15 cellular contexts compared by ENCODE assay signal in genomic region chr22:49647346-49648026, GRCh38.
"Had no signal": no experiment of that assay in that cellular context is flagged by ENCODE, and none has a peak within 500 bp of the region (broad histone marks: within the 10 kb centered on the region; RNA-seq: fewer than 3 reads in every experiment).

No MANE protein-coding gene starts in this region.

- DNase-seq: activated B cell treated with CpG ODN at 0.5 μM for 24 hours; activated CD4-positive, alpha-beta T cell treated with anti-CD3 and anti-CD28 coated beads, Interleukin-2, amount 50 U/mL, for 1 hour; activated naive CD4-positive, alpha-beta T cell treated with anti-CD3 and anti-CD28 coated beads, Interleukin-2, amount 10 ng/mL, durations not matched to agents 7 days and 5 days; activated T-cell treated with anti-CD3 and anti-CD28 coated beads for 4 hours; effector CD4-positive, alpha-beta T cell; left colon; natural killer cell; occipital lobe had no signal

- H3K9me3 ChIP-seq: vagina had no signal

- H3K4me3 ChIP-seq: cardiac muscle cell, heart left ventricle, smooth muscle cell, tibial nerve, vagina had no signal

- ATAC-seq: activated T-helper 17 cell treated with anti-CD3 and anti-CD28 coated beads, Interleukin-2, amount 50 U/mL, for 72 hours; heart left ventricle; left colon; right cardiac atrium had no signal

- H3K27ac ChIP-seq: cardiac muscle cell, heart left ventricle, tibial nerve, vagina had no signal

- H3K36me3 ChIP-seq: cardiac muscle cell, tibial nerve, vagina had no signal

- H3K4me2 ChIP-seq: smooth muscle cell had no signal

- H3K4me1 ChIP-seq: tibial nerve, vagina had no signal

- H3K27me3 ChIP-seq: cardiac muscle cell, tibial nerve, vagina had no signal
